In genomic region chr1:229762891-229763290, GRCh38 we compare ENCODE assay signal across 1 cellular context.
TF ChIP-seq lines count a peak whose summit lies in the region.

No MANE protein-coding gene starts in this region.

TF ChIP-seq in IMR-90, 13 proteins besides CTCF, POLR2A, EP300 and RAD21 (continued from another document):
- TF ChIP-seq CEBPB (IDR thresholded peaks at IDR 0.05; ENCODE audit: low read depth, low read length) (no peak), MAZ (IDR thresholded peaks at IDR 0.05; ENCODE audit: borderline replicate concordance, low read depth, low read length) (no peak), USF2 (IDR thresholded peaks at IDR 0.05; ENCODE audit: low read depth, low read length) (no peak)
